ENCODE assay signal across 27 cellular contexts in genomic region chr3:115968871-115969270, GRCh38.
"Had no signal": no experiment of that assay in that cellular context is flagged by ENCODE, and none has a peak within 500 bp of the region (broad histone marks: within the 10 kb centered on the region; RNA-seq: fewer than 3 reads in every experiment).

No MANE protein-coding gene starts in this region.

- H3K27me3 Mint-ChIP-seq: activated CD4-positive, alpha-beta memory T cell treated with anti-CD3 and anti-CD28 coated beads for 36 hours; activated CD4-positive, alpha-beta T cell treated with anti-CD3 and anti-CD28 coated beads, Interleukin-2, amount 10 ng/mL, durations not matched to agents 24 days and 14 days; activated CD8-positive, alpha-beta memory T cell treated with anti-CD3 and anti-CD28 coated beads, Interleukin-2, amount 10 ng/mL, durations not matched to agents 7 days and 5 days; activated naive CD8-positive, alpha-beta T cell treated with anti-CD3 and anti-CD28 coated beads for 36 hours; activated naive CD8-positive, alpha-beta T cell treated with anti-CD3 and anti-CD28 coated beads, Interleukin-2, amount 50 U/mL, for 24 hours had no signal

- H3K9me3 Mint-ChIP-seq: activated CD4-positive, alpha-beta memory T cell treated with anti-CD3 and anti-CD28 coated beads for 36 hours; activated CD4-positive, alpha-beta T cell treated with anti-CD3 and anti-CD28 coated beads, Interleukin-2, amount 10 ng/mL, durations not matched to agents 24 days and 14 days; activated T-helper 1 cell treated with anti-CD3 and anti-CD28 coated beads, Interleukin-12 subunit alpha, Interleukin-12 subunit beta, Interleukin-2, Interleukin-4 antibody, amounts not matched to agents 30 ng/mL and 10 ng/mL and 1 ng/mL, durations not matched to agents 14 hours and 24 hours and 36 hours; activated T-helper 2 cell treated with anti-CD3 and anti-CD28 coated beads, Interferon-gamma antibody, Interleukin-2, Interleukin-4, amounts not matched to agents 10 μg/mL and 5 μg/mL and 100 μg/mL, durations not matched to agents 14 hours and 24 hours and 36 hours had no signal

- H3K36me3 Mint-ChIP-seq: activated CD4-positive, alpha-beta memory T cell treated with anti-CD3 and anti-CD28 coated beads for 36 hours; activated CD8-positive, alpha-beta memory T cell treated with anti-CD3 and anti-CD28 coated beads, Interleukin-2, amount 10 ng/mL, durations not matched to agents 7 days and 5 days; activated naive CD4-positive, alpha-beta T cell treated with anti-CD3 and anti-CD28 coated beads, Interleukin-2, amount 50 U/mL, for 24 hours; activated naive CD8-positive, alpha-beta T cell treated with anti-CD3 and anti-CD28 coated beads for 36 hours had no signal

- H3K27ac Mint-ChIP-seq: activated CD4-positive, alpha-beta memory T cell treated with anti-CD3 and anti-CD28 coated beads for 36 hours; activated CD4-positive, alpha-beta T cell treated with anti-CD3 and anti-CD28 coated beads for 36 hours; activated CD4-positive, alpha-beta T cell treated with anti-CD3 and anti-CD28 coated beads, Interleukin-2, amount 10 ng/mL, durations not matched to agents 24 days and 14 days; activated CD8-positive, alpha-beta memory T cell treated with anti-CD3 and anti-CD28 coated beads, Interleukin-2, amount 10 ng/mL, durations not matched to agents 7 days and 5 days; activated CD8-positive, alpha-beta T cell treated with anti-CD3 and anti-CD28 coated beads, Interleukin-2, amount 10 ng/mL, durations not matched to agents 7 days and 5 days; activated naive CD4-positive, alpha-beta T cell treated with anti-CD3 and anti-CD28 coated beads for 36 hours; activated naive CD4-positive, alpha-beta T cell treated with anti-CD3 and anti-CD28 coated beads, Interleukin-2, amount 50 U/mL, for 24 hours; activated naive CD8-positive, alpha-beta T cell treated with anti-CD3 and anti-CD28 coated beads for 36 hours; activated naive CD8-positive, alpha-beta T cell treated with anti-CD3 and anti-CD28 coated beads, Interleukin-2, amount 50 U/mL, for 24 hours; activated T-helper 1 cell treated with anti-CD3 and anti-CD28 coated beads, Interleukin-12 subunit alpha, Interleukin-12 subunit beta, Interleukin-2, Interleukin-4 antibody, amounts not matched to agents 30 ng/mL and 10 ng/mL and 1 ng/mL, durations not matched to agents 14 hours and 24 hours and 36 hours; activated T-helper 2 cell treated with anti-CD3 and anti-CD28 coated beads, Interferon-gamma antibody, Interleukin-2, Interleukin-4, amounts not matched to agents 10 μg/mL and 5 μg/mL and 100 μg/mL, durations not matched to agents 14 hours and 24 hours and 36 hours; endodermal cell had no signal

- H3K4me1 ChIP-seq: body of pancreas, gastrocnemius medialis had no signal

- H3K27ac ChIP-seq: adrenal gland, body of pancreas, gastrocnemius medialis had no signal

- H3K4me1 Mint-ChIP-seq: activated CD4-positive, alpha-beta T cell treated with anti-CD3 and anti-CD28 coated beads for 36 hours; activated CD4-positive, alpha-beta T cell treated with anti-CD3 and anti-CD28 coated beads, Interleukin-2, amount 10 ng/mL, durations not matched to agents 24 days and 14 days; activated CD8-positive, alpha-beta memory T cell treated with anti-CD3 and anti-CD28 coated beads, Interleukin-2, amount 10 ng/mL, durations not matched to agents 7 days and 5 days; activated naive CD4-positive, alpha-beta T cell treated with anti-CD3 and anti-CD28 coated beads, Interleukin-2, amount 50 U/mL, for 24 hours; activated naive CD8-positive, alpha-beta T cell treated with anti-CD3 and anti-CD28 coated beads for 36 hours; activated naive CD8-positive, alpha-beta T cell treated with anti-CD3 and anti-CD28 coated beads, Interleukin-2, amount 50 U/mL, for 24 hours had no signal

- H3K36me3 ChIP-seq: adrenal gland, gastrocnemius medialis had no signal

- H3K4me3 ChIP-seq: adrenal gland, body of pancreas, gastrocnemius medialis had no signal

- DNase-seq: activated CD4-positive, alpha-beta memory T cell treated with anti-CD3 and anti-CD28 coated beads for 36 hours; activated CD4-positive, alpha-beta T cell treated with anti-CD3 and anti-CD28 coated beads for 36 hours; activated CD4-positive, alpha-beta T cell treated with anti-CD3 and anti-CD28 coated beads, Interleukin-2, amount 10 ng/mL, durations not matched to agents 24 days and 14 days; activated CD4-positive, CD25-positive, alpha-beta regulatory T cell; activated CD4-positive, CD25-positive, alpha-beta regulatory T cell treated with anti-CD3 and anti-CD28 coated beads, Interleukin-2, amount 50 U/mL, for 72 hours; activated CD8-positive, alpha-beta memory T cell treated with anti-CD3 and anti-CD28 coated beads, Interleukin-2, amount 10 ng/mL, durations not matched to agents 7 days and 5 days; activated CD8-positive, alpha-beta memory T cell treated with anti-CD3 and anti-CD28 coated beads, Interleukin-2, amount 50 U/mL, for 4 hours; activated CD8-positive, alpha-beta T cell treated with anti-CD3 and anti-CD28 coated beads, Interleukin-2, amount 10 ng/mL, durations not matched to agents 7 days and 5 days; activated effector memory CD4-positive, alpha-beta T cell treated with anti-CD3 and anti-CD28 coated beads, Interleukin-2, amount 50 U/mL, for 16 hours; activated naive CD4-positive, alpha-beta T cell treated with anti-CD3 and anti-CD28 coated beads for 36 hours; activated naive CD8-positive, alpha-beta T cell treated with anti-CD3 and anti-CD28 coated beads for 36 hours; activated naive CD8-positive, alpha-beta T cell treated with anti-CD3 and anti-CD28 coated beads, Interleukin-2, amount 50 U/mL, for 24 hours; activated T-cell treated with anti-CD3 and anti-CD28 coated beads, Interleukin-2, amount 50 U/mL, for 1 hour; activated T-cell treated with anti-CD3 and anti-CD28 coated beads, Interleukin-2, amount 50 U/mL, for 48 hours; adrenal gland; amygdala; aorta; body of pancreas; caudate nucleus; effector memory CD4-positive, alpha-beta T cell; endodermal cell; foreskin fibroblast; gastrocnemius medialis; T-helper 2 cell had no signal

- H3K27me3 ChIP-seq: adrenal gland, body of pancreas, gastrocnemius medialis had no signal

- H3K4me3 Mint-ChIP-seq: activated CD4-positive, alpha-beta memory T cell treated with anti-CD3 and anti-CD28 coated beads for 36 hours; activated CD4-positive, alpha-beta T cell treated with anti-CD3 and anti-CD28 coated beads for 36 hours; activated CD4-positive, alpha-beta T cell treated with anti-CD3 and anti-CD28 coated beads, Interleukin-2, amount 10 ng/mL, durations not matched to agents 24 days and 14 days; activated CD8-positive, alpha-beta memory T cell treated with anti-CD3 and anti-CD28 coated beads, Interleukin-2, amount 10 ng/mL, durations not matched to agents 7 days and 5 days; activated CD8-positive, alpha-beta T cell treated with anti-CD3 and anti-CD28 coated beads, Interleukin-2, amount 10 ng/mL, durations not matched to agents 7 days and 5 days; activated naive CD4-positive, alpha-beta T cell treated with anti-CD3 and anti-CD28 coated beads for 36 hours; activated naive CD4-positive, alpha-beta T cell treated with anti-CD3 and anti-CD28 coated beads, Interleukin-2, amount 50 U/mL, for 24 hours; activated naive CD8-positive, alpha-beta T cell treated with anti-CD3 and anti-CD28 coated beads for 36 hours; activated naive CD8-positive, alpha-beta T cell treated with anti-CD3 and anti-CD28 coated beads, Interleukin-2, amount 50 U/mL, for 24 hours; activated T-helper 1 cell treated with anti-CD3 and anti-CD28 coated beads, Interleukin-12 subunit alpha, Interleukin-12 subunit beta, Interleukin-2, Interleukin-4 antibody, amounts not matched to agents 30 ng/mL and 10 ng/mL and 1 ng/mL, durations not matched to agents 14 hours and 24 hours and 36 hours; endodermal cell had no signal

- H3K9me3 ChIP-seq: adrenal gland, body of pancreas, gastrocnemius medialis had no signal
